Comparison of ENCODE assay signal across 12 cellular contexts in the genomic region with DNA sequence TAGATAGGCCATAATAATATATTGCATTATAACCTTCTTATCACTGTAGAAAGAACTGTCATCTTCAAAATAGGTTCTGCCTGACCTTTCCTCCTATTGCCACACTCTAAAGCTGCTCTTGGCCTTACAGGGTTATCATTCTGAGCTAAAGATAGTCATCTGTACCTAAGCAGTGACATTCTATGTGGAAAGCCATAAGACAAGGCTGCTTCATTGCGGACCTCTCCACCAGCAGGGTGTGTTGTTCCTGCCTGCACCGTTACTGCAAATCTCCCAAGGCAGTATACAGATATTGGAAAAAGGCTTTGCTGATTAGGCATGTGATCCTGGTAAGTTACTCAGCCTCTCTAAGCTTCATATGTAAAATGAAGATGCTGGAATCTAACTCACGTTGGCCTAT. TPM values are rescaled to one million over a fixed set of nuclear protein-coding genes. Genes with fewer than 3 reads are reported as not detected.
DNase-seq lines count a peak whose midpoint lies in the region; ATAC-seq and TF ChIP-seq lines count a peak whose summit lies in the region.
"Had no signal": no experiment of that assay in that cellular context is flagged by ENCODE, and none has a peak within 500 bp of the region (broad histone marks: within the 10 kb centered on the region; RNA-seq: fewer than 3 reads in every experiment).

No MANE protein-coding gene starts in this region.

- H3K36me3 Mint-ChIP-seq in CD14-positive monocyte = peaks cover 74 to 85% of the 10 kb centered on the region in 2 donors
- H3K36me3 Mint-ChIP-seq in activated naive CD8-positive, alpha-beta T cell = peaks cover 13% of the 10 kb centered on the region
- H3K36me3 Mint-ChIP-seq in stimulated activated naive B cell treated with anti-CD40 and anti-IgM and Interleukin-4, amounts not matched to agents 10 μg/mL and 1 μg/mL and 100 μg/mL, for 72 hours = peaks cover 36 to 54% of the 10 kb centered on the region in 2 donors

- peak overlapping the region in 5 of 7 donors; percentile 4 to 76 (median 56) for H3K27ac Mint-ChIP-seq in CD14-positive monocyte
- peak overlapping the region; percentile 47 for H3K27ac Mint-ChIP-seq in activated naive CD8-positive, alpha-beta T cell
- H3K27ac Mint-ChIP-seq in stimulated activated naive B cell treated with anti-CD40 and anti-IgM and Interleukin-4, amounts not matched to agents 10 μg/mL and 1 μg/mL and 100 μg/mL, for 72 hours = no peak overlapping the region

- BruUV-seq in A673 (replicated peaks; lab: Mats Ljungman, UMichigan) = no TSS peak

- peaks cover 63% of the 10 kb centered on the region for H3K36me3 ChIP-seq in A673 (ENCODE audit: insufficient read depth, low read length, poor library complexity, severe bottlenecking)

- 62% methylated on average over 3 of the region's 3 CpGs for WGBS in right cardiac atrium

- no peak for ATAC-seq in right cardiac atrium
- no peak for ATAC-seq in HG03565 (IDR thresholded peaks at IDR 0.05; ENCODE audit: unreplicated experiment)
- ATAC-seq in stimulated activated naive B cell treated with anti-CD40 and anti-IgM and Interleukin-4, amounts not matched to agents 10 μg/mL and 1 μg/mL and 100 μg/mL, for 72 hours (replicated peaks) = no peak

- no peak overlapping the region for H3K27ac ChIP-seq in A673 (ENCODE audit: low read depth, low read length, poor library complexity, severe bottlenecking)
- peak overlapping the region; percentile 13 for H3K27ac ChIP-seq in right cardiac atrium (ENCODE audit: low read length)
- H3K27ac ChIP-seq: coronary artery, SJCRH30 had no signal

- TF ChIP-seq CTCF in A673 (conservative IDR thresholded peaks at IDR 0.05; ENCODE audit: low read depth, low read length) = 0 out of 2 replicates have a peak, but pooled peaks have one; percentile 9
- TF ChIP-seq CTCF in CD14-positive monocyte (IDR thresholded peaks at IDR 0.05) = no peak

- peaks cover 38% of the 10 kb centered on the region for H3K4me1 Mint-ChIP-seq in CD14-positive monocyte
- H3K4me1 Mint-ChIP-seq in activated naive CD8-positive, alpha-beta T cell (ENCODE audit: low read depth) = peaks cover 76% of the 10 kb centered on the region
- H3K4me1 Mint-ChIP-seq in stimulated activated naive B cell treated with anti-CD40 and anti-IgM and Interleukin-4, amounts not matched to agents 10 μg/mL and 1 μg/mL and 100 μg/mL, for 72 hours = peaks cover 27 to 55% of the 10 kb centered on the region in 2 donors

- DNase-seq in A673 (ENCODE audit: low spot score) = no peak
- no peak for DNase-seq in CD14-positive monocyte (ENCODE audit: low spot score)
- no peak for DNase-seq in right cardiac atrium
- no peak for DNase-seq in NCI-H69 (lab: John Stamatoyannopoulos, UW)
- DNase-seq in stimulated activated naive B cell treated with anti-CD40 and anti-IgM and Interleukin-4, amounts not matched to agents 10 μg/mL and 1 μg/mL and 100 μg/mL, for 72 hours = no peak
- DNase-seq: NCI-H1694, NCI-H774, SJCRH30 had no signal

- no peaks in the 10 kb centered on the region for H3K9me3 Mint-ChIP-seq in CD14-positive monocyte
- no peaks in the 10 kb centered on the region for H3K9me3 Mint-ChIP-seq in activated naive CD8-positive, alpha-beta T cell (ENCODE audit: low read depth)
- H3K9me3 Mint-ChIP-seq in stimulated activated naive B cell treated with anti-CD40 and anti-IgM and Interleukin-4, amounts not matched to agents 10 μg/mL and 1 μg/mL and 100 μg/mL, for 72 hours = no peaks in the 10 kb centered on the region

- POLR2A ChIA-PET in A673 (lab: Charles Lee; ENCODE audit: low non-redundant PET) = no interaction called here

- H3K27me3 Mint-ChIP-seq in CD14-positive monocyte (ENCODE audit: low read depth in 3 of 3) = no peaks in the 10 kb centered on the region
- H3K27me3 Mint-ChIP-seq in activated naive CD8-positive, alpha-beta T cell = no peaks in the 10 kb centered on the region
- no peaks in the 10 kb centered on the region for H3K27me3 Mint-ChIP-seq in stimulated activated naive B cell treated with anti-CD40 and anti-IgM and Interleukin-4, amounts not matched to agents 10 μg/mL and 1 μg/mL and 100 μg/mL, for 72 hours

- H3K9me3 ChIP-seq in A673 (ENCODE audit: low read depth, low read length, poor library complexity, severe bottlenecking) (no peaks in the 10 kb centered on the region), right cardiac atrium (ENCODE audit: control insufficient read depth, low read length) (peaks cover 2% of the 10 kb centered on the region)
- H3K9me3 ChIP-seq: Caco-2, SJCRH30 had no signal

- intact Hi-C loops in A673 (cut with micrococcal nuclease; ENCODE audit: unreplicated experiment) (loop anchor here (5.0 kb wide), 1 partner anchor 130 kb away; no protein-coding TSS in a partner anchor), CD14-positive monocyte (cut with micrococcal nuclease) (loop anchor here in 1 of 2 donors (10.0 kb wide), 1 partner anchor 167 kb away; no protein-coding TSS in a partner anchor), right cardiac atrium (cut with DNase I) (loop anchor here in 3 of 4 donors (5.0 to 10.0 kb wide), 4 partner anchors 293 to 735 kb away; no protein-coding TSS in a partner anchor)

- CTCF ChIA-PET in A673 (lab: Charles Lee) = no interaction called here

- H3K4me3 Mint-ChIP-seq in CD14-positive monocyte = no peak overlapping the region
- peak overlapping the region; percentile 38 for H3K4me3 Mint-ChIP-seq in activated naive CD8-positive, alpha-beta T cell
- H3K4me3 Mint-ChIP-seq in stimulated activated naive B cell treated with anti-CD40 and anti-IgM and Interleukin-4, amounts not matched to agents 10 μg/mL and 1 μg/mL and 100 μg/mL, for 72 hours = no peak overlapping the region

- H3K4me1 ChIP-seq in A673 (ENCODE audit: insufficient read depth, low read length, poor library complexity, severe bottlenecking) (no peaks in the 10 kb centered on the region), right cardiac atrium (ENCODE audit: control insufficient read depth, insufficient read depth, low read length) (peaks cover 8% of the 10 kb centered on the region)

- H3K27me3 ChIP-seq in A673 (replicated peaks; ENCODE audit: insufficient read depth, low read depth, low read length, poor library complexity) (no peaks in the 10 kb centered on the region), right cardiac atrium (ENCODE audit: control insufficient read depth, insufficient read depth) (no peaks in the 10 kb centered on the region)
- H3K27me3 ChIP-seq: SJCRH30 had no signal

- H3K4me3 ChIP-seq in A673 (ENCODE audit: low read depth, low read length, poor library complexity, severe bottlenecking) (no peak overlapping the region), right cardiac atrium (ENCODE audit: low read length) (no peak overlapping the region)
- H3K4me3 ChIP-seq: coronary artery, SJCRH30 had no signal

RNA-seq across cellular contexts. Expression of a gene that starts 8.1 kb away (rescaled TPM):
- total RNA-seq in A673 (2021) (31.3 and 36.0 TPM in 2 replicates), right cardiac atrium (10 to 100 TPM; 35.9 to 51.0 (median 40.2) TPM)
- polyA plus RNA-seq in CD14-positive monocyte (10 to 100 TPM; 25.8 to 30.1 TPM), right cardiac atrium (44.6 TPM)
